Comparison of ENCODE assay signal across 8 cellular contexts in genomic region chr1:53278294-53278693, GRCh38. TPM values are rescaled to one million over a fixed set of nuclear protein-coding genes. Genes with fewer than 3 reads are reported as not detected.
DNase-seq lines count a peak whose midpoint lies in the region; ATAC-seq and TF ChIP-seq lines count a peak whose summit lies in the region.

No MANE protein-coding gene starts in this region.

- CTCF ChIA-PET in MCF 10A (lab: Yijun Ruan, JAX), result interaction anchor here (0.6 to 4.7 kb wide), 50 partner anchors 9 to 677 kb away, joined by 3 to 227 read pairs (median 4); partner anchors contain the start of gene DMRTB1

- peak; percentile 79 for DNase-seq in HuH-7 (ENCODE audit: low spot score)
- DNase-seq in WERI-Rb-1, result peak; percentile 64
- peak; percentile 46 for DNase-seq in MCF 10A (ENCODE audit: unreplicated experiment)
- peak; percentile 55 for DNase-seq in left kidney (ENCODE audit: low read depth, low spot score)
- peak; percentile 50 to 57 (median 57) for DNase-seq in stimulated activated CD4-positive, alpha-beta T cell treated with anti-CD3 and anti-CD28 coated beads, TNF-alpha, amount 100 ng/mL, for 4 hours (ENCODE audit: low read depth in 3 of 3)
- DNase-seq in NCI-H128 (lab: John Stamatoyannopoulos, UW; ENCODE audit: unreplicated experiment), result no peak

- H3K4me3 ChIP-seq in DOHH2 (ENCODE audit: low read length), result no peak overlapping the region
- H3K4me3 ChIP-seq in WERI-Rb-1 (ENCODE audit: low read depth, low read length), result no peak overlapping the region

- H3K9me3 ChIP-seq in DOHH2 (ENCODE audit: control insufficient read depth, insufficient read depth, low read length), result no peaks in the 10 kb centered on the region
- no peaks in the 10 kb centered on the region for H3K9me3 ChIP-seq in WERI-Rb-1 (ENCODE audit: severe bottlenecking)

- H3K27ac ChIP-seq in DOHH2 (ENCODE audit: low read depth, low read length), result no peak overlapping the region
- peak overlapping the region; percentile 82 for H3K27ac ChIP-seq in WERI-Rb-1

- H3K27ac Mint-ChIP-seq in MCF 10A (ENCODE audit: low read depth, unreplicated experiment), result peak overlapping the region; percentile 36

- H4K20me1 ChIP-seq in DOHH2 (ENCODE audit: control insufficient read depth, insufficient read depth, low read depth, low read length), result no peaks in the 10 kb centered on the region

- no peak overlapping the region for H3K4me3 Mint-ChIP-seq in MCF 10A (ENCODE audit: unreplicated experiment)

- no peaks in the 10 kb centered on the region for H3K4me1 ChIP-seq in DOHH2 (ENCODE audit: control insufficient read depth, low read length)

- no peaks in the 10 kb centered on the region for H3K27me3 Mint-ChIP-seq in MCF 10A (ENCODE audit: insufficient read depth, unreplicated experiment)

- H3K27me3 ChIP-seq in DOHH2 (ENCODE audit: control insufficient read depth, low read length) (no peaks in the 10 kb centered on the region), WERI-Rb-1 (ENCODE audit: insufficient read depth, low read depth, severe bottlenecking) (no peaks in the 10 kb centered on the region)

- peaks cover 10% of the 10 kb centered on the region for H3F3A ChIP-seq in DOHH2 (ENCODE audit: control insufficient read depth, insufficient read depth)

- H3K9me3 Mint-ChIP-seq in MCF 10A (ENCODE audit: unreplicated experiment), result no peaks in the 10 kb centered on the region

- no peak for ATAC-seq in GM21825 (IDR thresholded peaks at IDR 0.05; ENCODE audit: unreplicated experiment)

- no peaks in the 10 kb centered on the region for H3K36me3 Mint-ChIP-seq in MCF 10A (ENCODE audit: insufficient read depth, unreplicated experiment)

- TF ChIP-seq CTCF in DOHH2 (IDR thresholded peaks at IDR 0.05; ENCODE audit: low read depth, low read length, poor library complexity, severe bottlenecking) (peak; percentile 96), WERI-Rb-1 (IDR thresholded peaks at IDR 0.05; ENCODE audit: low read depth, low read length) (peak; percentile 71), MCF 10A (IDR thresholded peaks at IDR 0.05; ENCODE audit: unreplicated experiment) (peak; percentile 96)

- H3K4me1 Mint-ChIP-seq in MCF 10A (ENCODE audit: insufficient read depth, unreplicated experiment), result peaks cover 13% of the 10 kb centered on the region

- no TSS peak for BruUV-seq in MCF 10A (replicated peaks; lab: Mats Ljungman, UMichigan)

- H3K36me3 ChIP-seq in DOHH2 (ENCODE audit: control insufficient read depth, low read length) (peaks cover 64% of the 10 kb centered on the region), WERI-Rb-1 (peaks cover 81% of the 10 kb centered on the region)

- H3K79me2 ChIP-seq in DOHH2 (ENCODE audit: control insufficient read depth, low read length), result no peaks in the 10 kb centered on the region

- intact Hi-C loops in MCF 10A (cut with micrococcal nuclease), result loop anchor here (1.0 to 10.0 kb wide), 2 partner anchors 115 to 477 kb away; no protein-coding TSS in a partner anchor

- H3K4me2 ChIP-seq in DOHH2 (ENCODE audit: low read length), result no peak overlapping the region

- no peaks in the 10 kb centered on the region for H3K9me2 ChIP-seq in DOHH2 (replicated peaks; ENCODE audit: control insufficient read depth, low read length)

- POLR2A ChIA-PET in MCF 10A (lab: Yijun Ruan, JAX), result interaction anchor here (1.6 kb wide), 1 partner anchor 115 kb away, joined by 10 read pairs; no protein-coding TSS in a partner anchor

RNA-seq across cellular contexts. Expression of gene MAGOH, which starts 40.0 kb away (rescaled TPM):
- total RNA-seq in MCF 10A (2022), result 68.2 and 70.3 TPM in 2 replicates

RNA-seq across cellular contexts. Expression of gene LRP8, which starts 49.6 kb away (rescaled TPM):
- total RNA-seq in MCF 10A (2022), result 21.5 and 21.8 TPM in 2 replicates

RNA-seq across cellular contexts. Expression of gene CZIB, which starts 57.9 kb away (rescaled TPM):
- 37.2 and 45.0 TPM in 2 replicates for total RNA-seq in MCF 10A (2022)
